Comparison of ENCODE assay signal across 2 cellular contexts in the genomic region with DNA sequence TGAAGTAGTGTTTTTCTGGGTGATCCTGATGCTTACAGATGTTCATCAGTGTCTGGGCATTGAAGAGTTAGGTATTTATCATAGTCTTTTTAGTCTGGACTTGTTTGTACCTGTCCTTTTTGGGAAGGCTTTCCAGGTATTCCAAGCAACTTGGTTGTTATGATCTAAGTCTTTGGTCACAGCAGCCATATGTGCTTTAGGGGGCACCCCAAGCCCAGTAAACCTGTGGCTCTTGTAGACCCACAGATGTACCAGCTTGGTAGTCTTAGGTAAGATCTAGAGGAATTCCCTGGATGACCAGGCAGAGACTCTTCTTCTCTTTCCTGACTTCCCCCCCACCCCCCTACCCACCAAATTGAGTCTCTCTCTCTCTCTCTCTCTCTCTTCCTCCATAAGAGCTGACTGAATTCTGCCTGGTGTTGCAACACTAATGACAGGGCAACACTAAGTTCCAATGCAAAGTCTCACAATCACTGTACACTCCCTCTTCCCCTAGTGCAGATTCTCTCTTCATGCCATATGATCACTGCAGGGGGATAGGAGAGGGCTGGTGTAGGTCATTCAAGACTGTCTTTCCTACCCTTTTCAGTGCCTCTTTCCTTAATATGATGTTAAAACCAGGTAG.
TF ChIP-seq lines count a peak whose summit lies in the region.

No MANE protein-coding gene starts in this region.

TF ChIP-seq in GM23338, 12 proteins besides CTCF, POLR2A, EP300 and RAD21 (continues in another document):
- no peak for TF ChIP-seq STAT1 (IDR thresholded peaks at IDR 0.05; ENCODE audit: unreplicated experiment)
- no peak for TF ChIP-seq JUNB (IDR thresholded peaks at IDR 0.05; ENCODE audit: unreplicated experiment)
- no peak for TF ChIP-seq ZNF114 (CRISPR knock-in tag; IDR thresholded peaks at IDR 0.05)
- TF ChIP-seq EZH2phosphoT487 (IDR thresholded peaks at IDR 0.05; ENCODE audit: unreplicated experiment), result no peak
- TF ChIP-seq, protein P1, sequence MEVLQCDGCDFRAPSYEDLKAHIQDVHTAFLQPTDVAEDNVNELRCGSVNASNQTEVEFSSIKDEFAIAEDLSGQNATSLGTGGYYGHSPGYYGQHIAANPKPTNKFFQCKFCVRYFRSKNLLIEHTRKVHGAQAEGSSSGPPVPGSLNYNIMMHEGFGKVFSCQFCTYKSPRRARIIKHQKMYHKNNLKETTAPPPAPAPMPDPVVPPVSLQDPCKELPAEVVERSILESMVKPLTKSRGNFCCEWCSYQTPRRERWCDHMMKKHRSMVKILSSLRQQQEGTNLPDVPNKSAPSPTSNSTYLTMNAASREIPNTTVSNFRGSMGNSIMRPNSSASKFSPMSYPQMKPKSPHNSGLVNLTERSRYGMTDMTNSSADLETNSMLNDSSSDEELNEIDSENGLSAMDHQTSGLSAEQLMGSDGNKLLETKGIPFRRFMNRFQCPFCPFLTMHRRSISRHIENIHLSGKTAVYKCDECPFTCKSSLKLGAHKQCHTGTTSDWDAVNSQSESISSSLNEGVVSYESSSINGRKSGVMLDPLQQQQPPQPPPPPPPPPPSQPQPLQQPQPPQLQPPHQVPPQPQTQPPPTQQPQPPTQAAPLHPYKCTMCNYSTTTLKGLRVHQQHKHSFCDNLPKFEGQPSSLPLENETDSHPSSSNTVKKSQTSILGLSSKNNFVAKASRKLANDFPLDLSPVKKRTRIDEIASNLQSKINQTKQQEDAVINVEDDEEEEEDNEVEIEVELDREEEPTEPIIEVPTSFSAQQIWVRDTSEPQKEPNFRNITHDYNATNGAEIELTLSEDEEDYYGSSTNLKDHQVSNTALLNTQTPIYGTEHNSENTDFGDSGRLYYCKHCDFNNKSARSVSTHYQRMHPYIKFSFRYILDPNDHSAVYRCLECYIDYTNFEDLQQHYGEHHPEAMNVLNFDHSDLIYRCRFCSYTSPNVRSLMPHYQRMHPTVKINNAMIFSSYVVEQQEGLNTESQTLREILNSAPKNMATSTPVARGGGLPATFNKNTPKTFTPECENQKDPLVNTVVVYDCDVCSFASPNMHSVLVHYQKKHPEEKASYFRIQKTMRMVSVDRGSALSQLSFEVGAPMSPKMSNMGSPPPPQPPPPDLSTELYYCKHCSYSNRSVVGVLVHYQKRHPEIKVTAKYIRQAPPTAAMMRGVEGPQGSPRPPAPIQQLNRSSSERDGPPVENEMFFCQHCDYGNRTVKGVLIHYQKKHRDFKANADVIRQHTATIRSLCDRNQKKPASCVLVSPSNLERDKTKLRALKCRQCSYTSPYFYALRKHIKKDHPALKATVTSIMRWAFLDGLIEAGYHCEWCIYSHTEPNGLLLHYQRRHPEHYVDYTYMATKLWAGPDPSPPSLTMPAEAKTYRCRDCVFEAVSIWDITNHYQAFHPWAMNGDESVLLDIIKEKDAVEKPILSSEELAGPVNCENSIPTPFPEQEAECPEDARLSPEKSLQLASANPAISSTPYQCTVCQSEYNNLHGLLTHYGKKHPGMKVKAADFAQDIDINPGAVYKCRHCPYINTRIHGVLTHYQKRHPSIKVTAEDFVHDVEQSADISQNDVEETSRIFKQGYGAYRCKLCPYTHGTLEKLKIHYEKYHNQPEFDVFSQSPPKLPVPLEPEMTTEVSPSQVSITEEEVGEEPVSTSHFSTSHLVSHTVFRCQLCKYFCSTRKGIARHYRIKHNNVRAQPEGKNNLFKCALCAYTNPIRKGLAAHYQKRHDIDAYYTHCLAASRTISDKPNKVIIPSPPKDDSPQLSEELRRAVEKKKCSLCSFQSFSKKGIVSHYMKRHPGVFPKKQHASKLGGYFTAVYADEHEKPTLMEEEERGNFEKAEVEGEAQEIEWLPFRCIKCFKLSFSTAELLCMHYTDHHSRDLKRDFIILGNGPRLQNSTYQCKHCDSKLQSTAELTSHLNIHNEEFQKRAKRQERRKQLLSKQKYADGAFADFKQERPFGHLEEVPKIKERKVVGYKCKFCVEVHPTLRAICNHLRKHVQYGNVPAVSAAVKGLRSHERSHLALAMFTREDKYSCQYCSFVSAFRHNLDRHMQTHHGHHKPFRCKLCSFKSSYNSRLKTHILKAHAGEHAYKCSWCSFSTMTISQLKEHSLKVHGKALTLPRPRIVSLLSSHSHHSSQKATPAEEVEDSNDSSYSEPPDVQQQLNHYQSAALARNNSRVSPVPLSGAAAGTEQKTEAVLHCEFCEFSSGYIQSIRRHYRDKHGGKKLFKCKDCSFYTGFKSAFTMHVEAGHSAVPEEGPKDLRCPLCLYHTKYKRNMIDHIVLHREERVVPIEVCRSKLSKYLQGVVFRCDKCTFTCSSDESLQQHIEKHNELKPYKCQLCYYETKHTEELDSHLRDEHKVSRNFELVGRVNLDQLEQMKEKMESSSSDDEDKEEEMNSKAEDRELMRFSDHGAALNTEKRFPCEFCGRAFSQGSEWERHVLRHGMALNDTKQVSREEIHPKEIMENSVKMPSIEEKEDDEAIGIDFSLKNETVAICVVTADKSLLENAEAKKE (CRISPR knock-in tag; IDR thresholded peaks at IDR 0.05), result no peak
- no peak for TF ChIP-seq NANOG (IDR thresholded peaks at IDR 0.05; ENCODE audit: borderline replicate concordance)
- no peak for TF ChIP-seq ETS1 (IDR thresholded peaks at IDR 0.05)
- no peak for TF ChIP-seq POLR2AphosphoS5 (IDR thresholded peaks at IDR 0.05; ENCODE audit: low read depth)
- no peak for TF ChIP-seq REST (IDR thresholded peaks at IDR 0.05; ENCODE audit: unreplicated experiment)

TF ChIP-seq in H1, 55 proteins besides CTCF, POLR2A, EP300 and RAD21:
- TF ChIP-seq SAP30 (IDR thresholded peaks at IDR 0.05; ENCODE audit: insufficient read depth, insufficient replicate concordance, low read length) (no peak), GABPA (IDR thresholded peaks at IDR 0.05; ENCODE audit: borderline replicate concordance, insufficient read depth, low read length) (no peak), TCF12 (IDR thresholded peaks at IDR 0.05; ENCODE audit: low read depth, low read length) (no peak), TEAD4 (IDR thresholded peaks at IDR 0.05; ENCODE audit: low read depth, low read length) (no peak), ASH2L (IDR thresholded peaks at IDR 0.05; ENCODE audit: low read length) (no peak), SP4 (IDR thresholded peaks at IDR 0.05; ENCODE audit: low read length) (no peak), TAF1 (IDR thresholded peaks at IDR 0.05; ENCODE audit: low read depth, low read length) (no peak), JUN (IDR thresholded peaks at IDR 0.05; ENCODE audit: low read depth, low read length) (no peak), SUZ12 (IDR thresholded peaks at IDR 0.05; ENCODE audit: low read length) (no peak), POU5F1 (IDR thresholded peaks at IDR 0.05; ENCODE audit: low read depth, low read length) (no peak), MAFK (IDR thresholded peaks at IDR 0.05; ENCODE audit: low read depth, low read length) (no peak), NRF1 (IDR thresholded peaks at IDR 0.05; ENCODE audit: low read depth, low read length) (no peak)
- TF ChIP-seq, protein P2, sequence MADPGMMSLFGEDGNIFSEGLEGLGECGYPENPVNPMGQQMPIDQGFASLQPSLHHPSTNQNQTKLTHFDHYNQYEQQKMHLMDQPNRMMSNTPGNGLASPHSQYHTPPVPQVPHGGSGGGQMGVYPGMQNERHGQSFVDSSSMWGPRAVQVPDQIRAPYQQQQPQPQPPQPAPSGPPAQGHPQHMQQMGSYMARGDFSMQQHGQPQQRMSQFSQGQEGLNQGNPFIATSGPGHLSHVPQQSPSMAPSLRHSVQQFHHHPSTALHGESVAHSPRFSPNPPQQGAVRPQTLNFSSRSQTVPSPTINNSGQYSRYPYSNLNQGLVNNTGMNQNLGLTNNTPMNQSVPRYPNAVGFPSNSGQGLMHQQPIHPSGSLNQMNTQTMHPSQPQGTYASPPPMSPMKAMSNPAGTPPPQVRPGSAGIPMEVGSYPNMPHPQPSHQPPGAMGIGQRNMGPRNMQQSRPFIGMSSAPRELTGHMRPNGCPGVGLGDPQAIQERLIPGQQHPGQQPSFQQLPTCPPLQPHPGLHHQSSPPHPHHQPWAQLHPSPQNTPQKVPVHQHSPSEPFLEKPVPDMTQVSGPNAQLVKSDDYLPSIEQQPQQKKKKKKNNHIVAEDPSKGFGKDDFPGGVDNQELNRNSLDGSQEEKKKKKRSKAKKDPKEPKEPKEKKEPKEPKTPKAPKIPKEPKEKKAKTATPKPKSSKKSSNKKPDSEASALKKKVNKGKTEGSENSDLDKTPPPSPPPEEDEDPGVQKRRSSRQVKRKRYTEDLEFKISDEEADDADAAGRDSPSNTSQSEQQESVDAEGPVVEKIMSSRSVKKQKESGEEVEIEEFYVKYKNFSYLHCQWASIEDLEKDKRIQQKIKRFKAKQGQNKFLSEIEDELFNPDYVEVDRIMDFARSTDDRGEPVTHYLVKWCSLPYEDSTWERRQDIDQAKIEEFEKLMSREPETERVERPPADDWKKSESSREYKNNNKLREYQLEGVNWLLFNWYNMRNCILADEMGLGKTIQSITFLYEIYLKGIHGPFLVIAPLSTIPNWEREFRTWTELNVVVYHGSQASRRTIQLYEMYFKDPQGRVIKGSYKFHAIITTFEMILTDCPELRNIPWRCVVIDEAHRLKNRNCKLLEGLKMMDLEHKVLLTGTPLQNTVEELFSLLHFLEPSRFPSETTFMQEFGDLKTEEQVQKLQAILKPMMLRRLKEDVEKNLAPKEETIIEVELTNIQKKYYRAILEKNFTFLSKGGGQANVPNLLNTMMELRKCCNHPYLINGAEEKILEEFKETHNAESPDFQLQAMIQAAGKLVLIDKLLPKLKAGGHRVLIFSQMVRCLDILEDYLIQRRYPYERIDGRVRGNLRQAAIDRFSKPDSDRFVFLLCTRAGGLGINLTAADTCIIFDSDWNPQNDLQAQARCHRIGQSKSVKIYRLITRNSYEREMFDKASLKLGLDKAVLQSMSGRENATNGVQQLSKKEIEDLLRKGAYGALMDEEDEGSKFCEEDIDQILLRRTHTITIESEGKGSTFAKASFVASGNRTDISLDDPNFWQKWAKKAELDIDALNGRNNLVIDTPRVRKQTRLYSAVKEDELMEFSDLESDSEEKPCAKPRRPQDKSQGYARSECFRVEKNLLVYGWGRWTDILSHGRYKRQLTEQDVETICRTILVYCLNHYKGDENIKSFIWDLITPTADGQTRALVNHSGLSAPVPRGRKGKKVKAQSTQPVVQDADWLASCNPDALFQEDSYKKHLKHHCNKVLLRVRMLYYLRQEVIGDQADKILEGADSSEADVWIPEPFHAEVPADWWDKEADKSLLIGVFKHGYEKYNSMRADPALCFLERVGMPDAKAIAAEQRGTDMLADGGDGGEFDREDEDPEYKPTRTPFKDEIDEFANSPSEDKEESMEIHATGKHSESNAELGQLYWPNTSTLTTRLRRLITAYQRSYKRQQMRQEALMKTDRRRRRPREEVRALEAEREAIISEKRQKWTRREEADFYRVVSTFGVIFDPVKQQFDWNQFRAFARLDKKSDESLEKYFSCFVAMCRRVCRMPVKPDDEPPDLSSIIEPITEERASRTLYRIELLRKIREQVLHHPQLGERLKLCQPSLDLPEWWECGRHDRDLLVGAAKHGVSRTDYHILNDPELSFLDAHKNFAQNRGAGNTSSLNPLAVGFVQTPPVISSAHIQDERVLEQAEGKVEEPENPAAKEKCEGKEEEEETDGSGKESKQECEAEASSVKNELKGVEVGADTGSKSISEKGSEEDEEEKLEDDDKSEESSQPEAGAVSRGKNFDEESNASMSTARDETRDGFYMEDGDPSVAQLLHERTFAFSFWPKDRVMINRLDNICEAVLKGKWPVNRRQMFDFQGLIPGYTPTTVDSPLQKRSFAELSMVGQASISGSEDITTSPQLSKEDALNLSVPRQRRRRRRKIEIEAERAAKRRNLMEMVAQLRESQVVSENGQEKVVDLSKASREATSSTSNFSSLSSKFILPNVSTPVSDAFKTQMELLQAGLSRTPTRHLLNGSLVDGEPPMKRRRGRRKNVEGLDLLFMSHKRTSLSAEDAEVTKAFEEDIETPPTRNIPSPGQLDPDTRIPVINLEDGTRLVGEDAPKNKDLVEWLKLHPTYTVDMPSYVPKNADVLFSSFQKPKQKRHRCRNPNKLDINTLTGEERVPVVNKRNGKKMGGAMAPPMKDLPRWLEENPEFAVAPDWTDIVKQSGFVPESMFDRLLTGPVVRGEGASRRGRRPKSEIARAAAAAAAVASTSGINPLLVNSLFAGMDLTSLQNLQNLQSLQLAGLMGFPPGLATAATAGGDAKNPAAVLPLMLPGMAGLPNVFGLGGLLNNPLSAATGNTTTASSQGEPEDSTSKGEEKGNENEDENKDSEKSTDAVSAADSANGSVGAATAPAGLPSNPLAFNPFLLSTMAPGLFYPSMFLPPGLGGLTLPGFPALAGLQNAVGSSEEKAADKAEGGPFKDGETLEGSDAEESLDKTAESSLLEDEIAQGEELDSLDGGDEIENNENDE (IDR thresholded peaks at IDR 0.05; ENCODE audit: insufficient replicate concordance, low read length), result no peak
TF ChIP-seq in H1: peak in this region for 0.
